In genomic region chr19:35347171-35347929, GRCh38 we compare ENCODE assay signal across 8 cellular contexts. TPM values are rescaled to one million over a fixed set of nuclear protein-coding genes. Genes with fewer than 3 reads are reported as not detected.
DNase-seq lines count a peak whose midpoint lies in the region; ATAC-seq and TF ChIP-seq lines count a peak whose summit lies in the region.

FFAR1 (plus strand) TSS chr19:35347902; CDS start chr19:35351552, 3,650 bp downstream.

- no peak within 1 kb of the TSS for H3K4me3 ChIP-seq in lower lobe of right lung
- H3K4me3 ChIP-seq in upper lobe of right lung = no peak within 1 kb of the TSS

- H3K27me3 ChIP-seq in lower lobe of right lung (ENCODE audit: low read depth) (peaks cover 12% of the 10 kb centered on the region), upper lobe of right lung (no peaks in the 10 kb centered on the region)

- no peak for DNase-seq in activated CD4-positive, CD25-positive, alpha-beta regulatory T cell (lab: John Stamatoyannopoulos, UW)
- peak; percentile 85 for DNase-seq in activated CD4-positive, alpha-beta T cell treated with anti-CD3 and anti-CD28 coated beads for 36 hours
- peak; percentile 43 for DNase-seq in lower lobe of right lung
- DNase-seq in upper lobe of right lung = peak; percentile 28
- DNase-seq in EL = no peak
- DNase-seq in NCI-H187 treated with DMSO at 0.1 percent for 48 hours (lab: John Stamatoyannopoulos, UW) = no peak

- H3K27ac ChIP-seq in lower lobe of right lung = peak within 1 kb of the TSS; percentile 8
- no peak within 1 kb of the TSS for H3K27ac ChIP-seq in upper lobe of right lung

- no peaks in the 10 kb centered on the region for H3K36me3 Mint-ChIP-seq in activated CD4-positive, alpha-beta T cell treated with anti-CD3 and anti-CD28 coated beads for 36 hours (ENCODE audit: low read depth)

- no peaks in the 10 kb centered on the region for H3K9me3 ChIP-seq in lower lobe of right lung
- H3K9me3 ChIP-seq in upper lobe of right lung = no peaks in the 10 kb centered on the region

- peak within 1 kb of the TSS; percentile 67 for H3K4me3 Mint-ChIP-seq in activated CD4-positive, alpha-beta T cell treated with anti-CD3 and anti-CD28 coated beads for 36 hours

- intact Hi-C loops in activated CD4-positive, alpha-beta T cell treated with anti-CD3 and anti-CD28 coated beads for 36 hours (cut with DNase I, micrococcal nuclease) = loop anchor here (1.0 to 5.0 kb wide), 10 partner anchors 58 to 364 kb away; partner anchors contain the start of genes TMEM147 (in 1 of the 2) and USF2 (in 1 of the 2)
- intact Hi-C loops in lower lobe of right lung (cut with DNase I) (no loop called here), upper lobe of right lung (cut with DNase I) (no loop called here)

- H3K27ac Mint-ChIP-seq in activated CD4-positive, alpha-beta T cell treated with anti-CD3 and anti-CD28 coated beads for 36 hours = peak within 1 kb of the TSS; percentile 99

- ATAC-seq in activated CD4-positive, CD25-positive, alpha-beta regulatory T cell treated with anti-CD3 and anti-CD28 coated beads, Interleukin-2, amount 50 U/mL, for 24 hours = peak; percentile 47 to 62
- peak; percentile 41 for ATAC-seq in HG03103 (IDR thresholded peaks at IDR 0.05; ENCODE audit: low read depth, unreplicated experiment)
- ATAC-seq in activated CD4-positive, alpha-beta T cell treated with anti-CD3 and anti-CD28 coated beads for 36 hours = peak; percentile 74
- peak in 1 of 2 donors; percentile 18 for ATAC-seq in lower lobe of right lung
- peak; percentile 13 for ATAC-seq in upper lobe of right lung

- H3K36me3 ChIP-seq in lower lobe of right lung = no peaks in the 10 kb centered on the region
- H3K36me3 ChIP-seq in upper lobe of right lung = no peaks in the 10 kb centered on the region

- peaks cover 3% of the 10 kb centered on the region for H3K27me3 Mint-ChIP-seq in activated CD4-positive, alpha-beta T cell treated with anti-CD3 and anti-CD28 coated beads for 36 hours

- peaks cover 36% of the 10 kb centered on the region for H3K4me1 Mint-ChIP-seq in activated CD4-positive, alpha-beta T cell treated with anti-CD3 and anti-CD28 coated beads for 36 hours

- no peak for TF ChIP-seq CTCF in lower lobe of right lung (IDR thresholded peaks at IDR 0.05)
- TF ChIP-seq CTCF in upper lobe of right lung (IDR thresholded peaks at IDR 0.05) = no peak

- CTCF ChIA-PET in activated CD4-positive, alpha-beta T cell treated with anti-CD3 and anti-CD28 coated beads for 36 hours (lab: Charles Lee) = interaction anchor here (0.6 to 2.7 kb wide), 10 partner anchors 11 to 397 kb away, joined by 3 to 12 read pairs (median 4); partner anchors contain the start of gene FFAR3

- H3K4me1 ChIP-seq in lower lobe of right lung = peaks cover 10% of the 10 kb centered on the region
- H3K4me1 ChIP-seq in upper lobe of right lung = no peaks in the 10 kb centered on the region

- no peaks in the 10 kb centered on the region for H3K9me3 Mint-ChIP-seq in activated CD4-positive, alpha-beta T cell treated with anti-CD3 and anti-CD28 coated beads for 36 hours (ENCODE audit: low read depth)

- POLR2A ChIA-PET in activated CD4-positive, alpha-beta T cell treated with anti-CD3 and anti-CD28 coated beads for 36 hours (lab: Charles Lee) = interaction anchor here (0.5 to 0.8 kb wide), 6 partner anchors 9 to 513 kb away, joined by 3 to 4 read pairs (median 4); no protein-coding TSS in a partner anchor

RNA-seq across cellular contexts. Expression of gene FFAR1, which starts in this region (rescaled TPM):
- under 1 TPM; 0.23 to 0.35 TPM for total RNA-seq in activated CD4-positive, alpha-beta T cell treated with anti-CD3 and anti-CD28 coated beads for 36 hours
- not detected for total RNA-seq in lower lobe of right lung
- not detected for total RNA-seq in upper lobe of right lung

Comparison
In these comparisons a context has a peak if more than half of its experiments do, and no peak if none do; other contexts are left out.
1. Peak in DNase-seq and ATAC-seq in activated CD4-positive, alpha-beta T cell treated with anti-CD3 and anti-CD28 coated beads for 36 hours; RNA of the gene not detected or under 1 TPM.
2. Peak in DNase-seq and H3K27ac ChIP-seq in lower lobe of right lung; RNA of the gene not detected or under 1 TPM.
3. Peak in DNase-seq and ATAC-seq in upper lobe of right lung; RNA of the gene not detected or under 1 TPM.
4. intact Hi-C loops: an anchor here in activated CD4-positive, alpha-beta T cell treated with anti-CD3 and anti-CD28 coated beads for 36 hours (1.0 to 5.0 kb wide); none called in lower lobe of right lung and upper lobe of right lung.